Comparison of ENCODE assay signal across 17 cellular contexts in the genomic region with DNA sequence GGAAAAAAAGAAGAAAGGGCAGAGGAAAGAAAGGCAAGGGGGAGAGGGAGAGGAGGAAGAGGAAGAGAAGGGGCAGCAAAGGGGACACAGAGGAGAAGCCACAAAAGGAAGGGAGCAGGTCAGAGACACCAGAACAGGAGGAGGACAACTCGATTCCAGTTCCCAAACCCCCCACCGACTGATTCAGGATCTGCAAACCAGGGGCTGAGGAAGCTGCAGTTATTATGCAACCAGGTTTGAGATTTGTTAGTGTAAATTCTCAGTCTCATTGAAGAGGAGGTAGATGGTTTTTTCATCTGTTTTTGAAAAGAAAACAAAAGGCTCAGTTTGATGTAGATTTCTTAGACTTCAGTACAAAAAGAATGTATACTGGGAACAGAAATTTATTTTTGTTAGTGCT.
DNase-seq lines count a peak whose midpoint lies in the region; ATAC-seq, FAIRE-seq and TF ChIP-seq lines count a peak whose summit lies in the region.
"Had no signal": no experiment of that assay in that cellular context is flagged by ENCODE, and none has a peak within 500 bp of the region (broad histone marks: within the 10 kb centered on the region; RNA-seq: fewer than 3 reads in every experiment).

No MANE protein-coding gene starts in this region.

- H2AFZ ChIP-seq in HepG2 (ENCODE audit: low read length) (no peak overlapping the region), OCI-LY1 (ENCODE audit: low read length) (no peak overlapping the region)

- intact Hi-C loops in HepG2 (cut with micrococcal nuclease; ENCODE audit: unreplicated experiment), result no loop called here
- intact Hi-C loops in right lobe of liver (cut with DNase I), result no loop called here
- intact Hi-C loops in tibial artery (cut with DNase I; ENCODE audit: low total_unique reads), result no loop called here

- H3K9me2 ChIP-seq in OCI-LY1 (ENCODE audit: low read depth, low read length), result no peaks in the 10 kb centered on the region

- no TSS peak for BruUV-seq in HepG2 (replicated peaks; lab: Mats Ljungman, UMichigan)

- H3K9ac ChIP-seq in HepG2 (ENCODE audit: insufficient read depth, low read depth, low read length), result no peak overlapping the region
- no peak overlapping the region for H3K9ac ChIP-seq in OCI-LY1 (ENCODE audit: low read length)
- H3K9ac ChIP-seq: BLaER1 treated with 17β-estradiol and CSF1 and Interleukin-3, amounts not matched to agents 10 nM and 100 nM had no signal

- H3F3A ChIP-seq in OCI-LY1 (ENCODE audit: insufficient read depth, low read length), result no peaks in the 10 kb centered on the region

- H3K36me3 Mint-ChIP-seq in memory B cell, result peaks cover 7% of the 10 kb centered on the region
- H3K36me3 Mint-ChIP-seq: CD8-positive, alpha-beta T cell had no signal

- no peaks in the 10 kb centered on the region for H4K20me1 ChIP-seq in HepG2 (ENCODE audit: insufficient read depth, low read length)
- H4K20me1 ChIP-seq in OCI-LY1 (ENCODE audit: insufficient read depth, low read length), result no peaks in the 10 kb centered on the region
- H4K20me1 ChIP-seq: BLaER1 treated with 17β-estradiol and CSF1 and Interleukin-3, amounts not matched to agents 10 nM and 100 nM had no signal

- POLR2A ChIA-PET in HepG2 (lab: Yijun Ruan, JAX), result no interaction called here

- H3K4me1 ChIP-seq in HepG2 (ENCODE audit: insufficient read depth, low read length), result peaks cover 12% of the 10 kb centered on the region
- no peaks in the 10 kb centered on the region for H3K4me1 ChIP-seq in right lobe of liver
- peaks cover 58% of the 10 kb centered on the region for H3K4me1 ChIP-seq in OCI-LY1 (ENCODE audit: insufficient read depth, low read length, severe bottlenecking)
- peaks cover 0 to 9% (median 2%) of the 10 kb centered on the region in 4 donors for H3K4me1 ChIP-seq in tibial artery
- H3K4me1 ChIP-seq: BLaER1 treated with 17β-estradiol and CSF1 and Interleukin-3, amounts not matched to agents 10 nM and 100 nM had no signal

- CTCF ChIA-PET in HepG2 (lab: Yijun Ruan, JAX; ENCODE audit: low intra/inter-chr PET ratio, low total read pairs), result no interaction called here

- TF ChIP-seq EP300 in HepG2 (IDR thresholded peaks at IDR 0.05; ENCODE audit: low read depth in 2 of 2, low read length in 2 of 2) (no peak), HepG2 (CRISPR knock-in tag; IDR thresholded peaks at IDR 0.05; ENCODE audit: borderline replicate concordance) (no peak)

- H3K79me2 ChIP-seq in HepG2 (ENCODE audit: insufficient read depth, low read length) (no peaks in the 10 kb centered on the region), OCI-LY1 (ENCODE audit: insufficient read depth, low read length) (no peaks in the 10 kb centered on the region)

- H3K27me3 Mint-ChIP-seq in memory B cell, result no peaks in the 10 kb centered on the region
- H3K27me3 Mint-ChIP-seq: B cell had no signal

- TF ChIP-seq RAD21 in HepG2 (CRISPR knock-in tag; IDR thresholded peaks at IDR 0.05), result no peak

- H3K4me3 ChIP-seq in HepG2 (replicated peaks in 1 of 3; ENCODE audit: insufficient read depth in 1 of 3, low read depth in 2 of 3, low read length in 3 of 3) (no peak overlapping the region), right lobe of liver (no peak overlapping the region), OCI-LY1 (ENCODE audit: low read depth, low read length, poor library complexity, severe bottlenecking) (no peak overlapping the region), tibial artery (no peak overlapping the region)
- H3K4me3 ChIP-seq: BLaER1 treated with 17β-estradiol and CSF1 and Interleukin-3, amounts not matched to agents 10 nM and 100 nM had no signal

- no peaks in the 10 kb centered on the region for H3K9me3 Mint-ChIP-seq in memory B cell
- H3K9me3 Mint-ChIP-seq: CD8-positive, alpha-beta T cell had no signal

- TF ChIP-seq CTCF in HepG2 (CRISPR knock-in tag; IDR thresholded peaks at IDR 0.05) (no peak), right lobe of liver (IDR thresholded peaks at IDR 0.05) (no peak), OCI-LY1 (IDR thresholded peaks at IDR 0.05; ENCODE audit: low read length) (no peak), tibial artery (IDR thresholded peaks at IDR 0.05) (no peak)

- no peaks in the 10 kb centered on the region for H3K4me1 Mint-ChIP-seq in memory B cell
- H3K4me1 Mint-ChIP-seq: B cell had no signal

- H3K9me3 ChIP-seq in HepG2 (ENCODE audit: low read length), result no peaks in the 10 kb centered on the region
- H3K9me3 ChIP-seq in right lobe of liver, result no peaks in the 10 kb centered on the region
- H3K9me3 ChIP-seq in OCI-LY1 (ENCODE audit: low read length), result no peaks in the 10 kb centered on the region
- H3K9me3 ChIP-seq in tibial artery, result no peaks in the 10 kb centered on the region
- H3K9me3 ChIP-seq: BLaER1 treated with 17β-estradiol and CSF1 and Interleukin-3, amounts not matched to agents 10 nM and 100 nM had no signal

- no peak overlapping the region for H3K4me3 Mint-ChIP-seq in memory B cell
- H3K4me3 Mint-ChIP-seq: B cell; CD8-positive, alpha-beta T cell had no signal

- H3K4me2 ChIP-seq in HepG2 (ENCODE audit: low read depth, low read length), result no peak overlapping the region
- no peak overlapping the region for H3K4me2 ChIP-seq in OCI-LY1 (ENCODE audit: low read length)
- H3K4me2 ChIP-seq: BLaER1 treated with 17β-estradiol and CSF1 and Interleukin-3, amounts not matched to agents 10 nM and 100 nM had no signal

- 66% methylated on average over 2 of the region's 2 CpGs for WGBS in HepG2 (ENCODE audit: low lambda C conversion rate)
- 53% methylated on average over 2 of the region's 2 CpGs for WGBS in right lobe of liver (ENCODE audit: insufficient coverage, low coverage, low lambda C conversion rate, missing lambda C conversion rate)

- no peak for FAIRE-seq in HepG2 (lab: Jason Lieb, UNC)
- FAIRE-seq: H54 had no signal

- H3K27me3 ChIP-seq in HepG2 (ENCODE audit: control insufficient read depth in 1 of 2, insufficient read depth in 2 of 2, low read length in 2 of 2) (no peaks in the 10 kb centered on the region), right lobe of liver (no peaks in the 10 kb centered on the region), OCI-LY1 (ENCODE audit: insufficient read depth, low read length) (no peaks in the 10 kb centered on the region), tibial artery (no peaks in the 10 kb centered on the region)
- H3K27me3 ChIP-seq: BLaER1 treated with 17β-estradiol and CSF1 and Interleukin-3, amounts not matched to agents 10 nM and 100 nM had no signal

- DNase-seq in HepG2 (ENCODE audit: low spot score) (no peak), right lobe of liver (no peak), memory B cell (ENCODE audit: low spot score in 2 of 2) (no peak), tibial artery (no peak), A172 (ENCODE audit: low spot score) (no peak)
- no peak for DNase-seq in stimulated activated CD4-positive, alpha-beta T cell treated with anti-CD3 and anti-CD28 coated beads, Interleukin-4, amount 100 ng/mL, for 1 hour
- DNase-seq: 8988T; Calu3; CD8-positive, alpha-beta T cell; DMS79 treated with DMSO at 0.1 percent for 48 hours; GF-D8 had no signal

- H3K36me3 ChIP-seq in HepG2 (replicated peaks in 1 of 2; ENCODE audit: control insufficient read depth in 1 of 2, insufficient read depth in 2 of 2, low read length in 2 of 2), result no peaks in the 10 kb centered on the region
- no peaks in the 10 kb centered on the region for H3K36me3 ChIP-seq in right lobe of liver
- no peaks in the 10 kb centered on the region for H3K36me3 ChIP-seq in OCI-LY1 (ENCODE audit: insufficient read depth, low read length)
- no peaks in the 10 kb centered on the region for H3K36me3 ChIP-seq in tibial artery
- H3K36me3 ChIP-seq: BLaER1 treated with 17β-estradiol and CSF1 and Interleukin-3, amounts not matched to agents 10 nM and 100 nM had no signal

- peak overlapping the region; percentile 15 for H3K27ac Mint-ChIP-seq in memory B cell
- H3K27ac Mint-ChIP-seq: B cell; CD8-positive, alpha-beta T cell had no signal

- ATAC-seq in HepG2 (no peak; the same call in 2 of the 3 replicates), right lobe of liver (no peak), memory B cell (ENCODE audit: low read depth) (no peak), GM18907 (IDR thresholded peaks at IDR 0.05; ENCODE audit: unreplicated experiment) (no peak)
- ATAC-seq: CD8-positive, alpha-beta T cell; HCT116 had no signal

- H3K27ac ChIP-seq in HepG2 (ENCODE audit: extremely low read length, insufficient read depth, low read length), result no peak overlapping the region
- H3K27ac ChIP-seq in right lobe of liver, result no peak overlapping the region
- peak overlapping the region; percentile 50 for H3K27ac ChIP-seq in OCI-LY1 (ENCODE audit: low read depth, low read length, poor library complexity, severe bottlenecking)
- no peak overlapping the region for H3K27ac ChIP-seq in tibial artery
- H3K27ac ChIP-seq: BLaER1 treated with 17β-estradiol and CSF1 and Interleukin-3, amounts not matched to agents 10 nM and 100 nM had no signal

- TF ChIP-seq POLR2A in HepG2 (IDR thresholded peaks at IDR 0.05; ENCODE audit: insufficient read depth in 1 of 2, low read depth in 2 of 2, low read length in 2 of 2) (no peak), right lobe of liver (IDR thresholded peaks at IDR 0.05) (no peak)

- in situ Hi-C loops in HepG2 (cut with HindIII; ENCODE audit: extremely low pct_ligation_motif_present, low pct_unique_long_range_greater_than_20kb), result no loop called here

TF ChIP-seq in HepG2, 621 proteins besides CTCF, POLR2A, EP300 and RAD21:
- TF ChIP-seq SP4 (CRISPR knock-in tag; IDR thresholded peaks at IDR 0.05), result 0 out of 2 replicates have a peak, but pooled peaks have one; percentile 18
- TF ChIP-seq, protein P1, sequence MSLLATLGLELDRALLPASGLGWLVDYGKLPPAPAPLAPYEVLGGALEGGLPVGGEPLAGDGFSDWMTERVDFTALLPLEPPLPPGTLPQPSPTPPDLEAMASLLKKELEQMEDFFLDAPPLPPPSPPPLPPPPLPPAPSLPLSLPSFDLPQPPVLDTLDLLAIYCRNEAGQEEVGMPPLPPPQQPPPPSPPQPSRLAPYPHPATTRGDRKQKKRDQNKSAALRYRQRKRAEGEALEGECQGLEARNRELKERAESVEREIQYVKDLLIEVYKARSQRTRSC (CRISPR knock-in tag; IDR thresholded peaks at IDR 0.05; ENCODE audit: low read depth), result no peak
